ENCODE assay signal across 10 cellular contexts in the genomic region with DNA sequence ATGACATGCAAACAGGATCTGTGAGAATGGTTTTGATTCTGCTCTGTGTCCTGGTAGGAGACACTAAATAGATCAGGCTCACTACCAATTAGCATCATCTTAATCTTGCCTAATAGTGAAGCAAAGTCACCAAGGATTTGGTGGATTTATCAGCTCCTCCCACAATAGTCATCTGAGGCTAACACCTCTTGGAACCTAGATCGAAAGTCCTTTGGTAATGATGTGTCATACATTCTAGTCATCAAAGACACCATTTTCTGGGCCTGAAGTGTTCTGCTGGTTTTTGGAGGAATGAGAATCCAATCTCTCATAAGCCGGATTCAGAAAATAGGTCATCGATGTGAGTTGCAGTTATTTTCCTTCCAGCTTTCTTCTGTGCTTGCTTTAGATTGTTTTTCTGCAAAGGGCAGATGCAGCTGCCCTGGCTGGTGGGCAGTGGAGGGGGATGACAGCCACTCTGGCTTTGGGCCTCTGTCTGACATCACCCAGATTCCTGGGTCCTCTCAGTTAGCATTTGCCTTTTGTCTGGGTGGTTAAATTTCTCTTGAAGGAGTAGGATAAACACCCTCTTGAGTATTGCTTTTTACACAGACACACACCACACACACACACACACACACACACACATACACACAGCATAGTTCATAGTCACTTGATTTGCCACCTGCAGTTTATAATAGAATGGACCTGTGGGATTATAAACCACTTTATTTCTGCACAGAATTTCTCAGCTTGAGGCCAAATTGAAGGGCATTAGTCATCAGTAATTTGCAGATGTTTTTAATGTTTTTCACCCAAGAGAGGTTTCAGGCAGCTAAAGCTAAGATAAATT. TPM values are rescaled to one million over a fixed set of nuclear protein-coding genes. Genes with fewer than 3 reads are reported as not detected.
DNase-seq lines count a peak whose midpoint lies in the region; ATAC-seq and TF ChIP-seq lines count a peak whose summit lies in the region.
"Had no signal": no experiment of that assay in that cellular context is flagged by ENCODE, and none has a peak within 500 bp of the region (broad histone marks: within the 10 kb centered on the region; RNA-seq: fewer than 3 reads in every experiment).

Gene MYO3B, plus strand, starts transcription at position 198 of the 832 bp plus-strand sequence. Its CDS starts 141 bp downstream, at position 339.

- H3K4me3 ChIP-seq in brain microvascular endothelial cell (ENCODE audit: low read depth, low read length), result no peak within 1 kb of the TSS
- H3K4me3 ChIP-seq: SK-N-MC had no signal

- H3K27me3 ChIP-seq in brain microvascular endothelial cell (replicated peaks), result no peaks in the 10 kb centered on the region

- no peak within 1 kb of the TSS for H3K4me3 Mint-ChIP-seq in osteocyte (ENCODE audit: unreplicated experiment)

- no peak for TF ChIP-seq CTCF in osteocyte (IDR thresholded peaks at IDR 0.05)
- no peak for TF ChIP-seq CTCF in brain microvascular endothelial cell (IDR thresholded peaks at IDR 0.05; ENCODE audit: low read depth, low read length, missing control alignments)

- in situ Hi-C loops in brain microvascular endothelial cell (cut with HindIII; ENCODE audit: low pct_ligation_motif_present, low sequenced_read_pairs), result no loop called here

- DNase-seq in brain pericyte (ENCODE audit: low read depth, low spot score) (peak; percentile 68), osteocyte (ENCODE audit: extremely low spot score, unreplicated experiment) (no peak), SW 1271 (lab: John Stamatoyannopoulos, UW) (no peak), brain microvascular endothelial cell (no peak), germinal center (ENCODE audit: low spot score) (no peak)
- DNase-seq: small intestine had no signal

- no peaks in the 10 kb centered on the region for H3K9me3 Mint-ChIP-seq in osteocyte (ENCODE audit: unreplicated experiment)

- no peak within 1 kb of the TSS for H3K27ac ChIP-seq in brain microvascular endothelial cell
- H3K27ac ChIP-seq: SK-N-MC had no signal

- no peaks in the 10 kb centered on the region for H3K36me3 ChIP-seq in brain microvascular endothelial cell (replicated peaks)

- peak within 1 kb of the TSS; percentile 69 for H3K27ac Mint-ChIP-seq in osteocyte (ENCODE audit: unreplicated experiment)

- peaks cover 41% of the 10 kb centered on the region for H3K4me1 Mint-ChIP-seq in osteocyte (ENCODE audit: unreplicated experiment)

- ATAC-seq in GM18858 (IDR thresholded peaks at IDR 0.05; ENCODE audit: unreplicated experiment) (peak; percentile 33), HG03378 (IDR thresholded peaks at IDR 0.05; ENCODE audit: unreplicated experiment) (peak; percentile 42), GM19463 (IDR thresholded peaks at IDR 0.05; ENCODE audit: unreplicated experiment) (no peak)

- H3K27me3 Mint-ChIP-seq in osteocyte (ENCODE audit: unreplicated experiment), result no peaks in the 10 kb centered on the region

- H3K36me3 Mint-ChIP-seq in osteocyte (ENCODE audit: unreplicated experiment), result no peaks in the 10 kb centered on the region

RNA-seq across cellular contexts. Expression of gene MYO3B, which starts in this region (rescaled TPM):
- total RNA-seq in osteocyte, result not detected in 2 replicates
